ENCODE assay signal across 11 cellular contexts in genomic region chr1:198121058-198121829, GRCh38. TPM values are rescaled to one million over a fixed set of nuclear protein-coding genes. Genes with fewer than 3 reads are reported as not detected.
DNase-seq lines count a peak whose midpoint lies in the region; ATAC-seq, FAIRE-seq and TF ChIP-seq lines count a peak whose summit lies in the region.
"Had no signal": no experiment of that assay in that cellular context is flagged by ENCODE, and none has a peak within 500 bp of the region (broad histone marks: within the 10 kb centered on the region; RNA-seq: fewer than 3 reads in every experiment).

No MANE protein-coding gene starts in this region.

- no peaks in the 10 kb centered on the region for H3K27me3 ChIP-seq in lung (ENCODE audit: control insufficient read depth, insufficient read depth)

- no peaks in the 10 kb centered on the region for H3K9me3 ChIP-seq in lung (ENCODE audit: control insufficient read depth in 2 of 2, insufficient read depth in 1 of 2, low read length in 1 of 2)

- TF ChIP-seq CTCF in astrocyte of the cerebellum (IDR thresholded peaks at IDR 0.05; ENCODE audit: low read depth, low read length, missing control alignments) (no peak), lung (IDR thresholded peaks at IDR 0.05; ENCODE audit: control extremely low read depth, extremely low read depth) (no peak), D721Med (IDR thresholded peaks at IDR 0.05; ENCODE audit: insufficient read depth, missing control alignments) (no peak)

- no peak overlapping the region for H3K27ac ChIP-seq in lung (ENCODE audit: low read depth in 1 of 2, low read length in 1 of 2)
- H3K27ac ChIP-seq: parathyroid adenoma had no signal

- in situ Hi-C loops in astrocyte of the cerebellum (cut with HindIII; ENCODE audit: low sequenced_read_pairs), result no loop called here

- ATAC-seq in lung (ENCODE audit: insufficient read depth, low FRiP score) (peak; percentile 47), HG03045 (IDR thresholded peaks at IDR 0.05; ENCODE audit: unreplicated experiment) (no peak), HG03342 (IDR thresholded peaks at IDR 0.05; ENCODE audit: unreplicated experiment) (no peak)

- no peak overlapping the region for H3K4me3 ChIP-seq in astrocyte of the cerebellum (ENCODE audit: low read depth, low read length)
- H3K4me3 ChIP-seq in lung, result no peak overlapping the region

- no peaks in the 10 kb centered on the region for H3K36me3 ChIP-seq in lung (ENCODE audit: control insufficient read depth in 2 of 2, insufficient read depth in 2 of 2, low read length in 2 of 2)

- peaks cover 0 to 3% of the 10 kb centered on the region in 2 donors for H3K4me1 ChIP-seq in lung (ENCODE audit: control insufficient read depth in 2 of 2, insufficient read depth in 2 of 2, low read length in 2 of 2)
- H3K4me1 ChIP-seq: parathyroid adenoma had no signal

- DNase-seq in AG20443 (ENCODE audit: low spot score) (peak; percentile 74), HT-29 (ENCODE audit: low spot score) (peak; percentile 39), astrocyte of the cerebellum (ENCODE audit: low read depth) (peak; percentile 11), lung (ENCODE audit: low spot score) (no peak), NCI-H1092 (lab: John Stamatoyannopoulos, UW) (no peak), D721Med (ENCODE audit: insufficient read length, low spot score) (no peak)
- DNase-seq: activated CD8-positive, alpha-beta memory T cell treated with anti-CD3 and anti-CD28 coated beads, Interleukin-2, amount 50 U/mL, for 4 hours; NCI-H1048 had no signal

- no peak for FAIRE-seq in D721Med (lab: Jason Lieb, UNC)

- 91 to 93% methylated on average over 3 of the region's 3 CpGs for WGBS in lung, 2 donors

RNA-seq across cellular contexts. Expression of gene NEK7, which starts 35.6 kb away (rescaled TPM):
- 13.7 and 14.2 TPM in 2 replicates for total RNA-seq in HT-29 (2014; rRNA removed; shearing (Covaris generic))
- total RNA-seq in lung, result 100 to 1,000 TPM in 1 of 2 donors, 10 to 100 TPM in 1; 95.2 to 132 TPM
- polyA plus RNA-seq in lung, result 10 to 100 TPM; 23.9 to 33.2 TPM

Comparison
In these comparisons a context has a peak if more than half of its experiments do, and no peak if none do; other contexts are left out.
1. DNase-seq: peak in AG20443 (single experiment), HT-29 (single experiment) and astrocyte of the cerebellum (single experiment); none in lung (single experiment), NCI-H1092 (single experiment) and D721Med (single experiment).